31 cellular contexts compared by ENCODE assay signal in genomic region chr11:23398052-23398451, GRCh38.
"Had no signal": no experiment of that assay in that cellular context is flagged by ENCODE, and none has a peak within 500 bp of the region (broad histone marks: within the 10 kb centered on the region; RNA-seq: fewer than 3 reads in every experiment).

No MANE protein-coding gene starts in this region.

- H3K27ac ChIP-seq: pancreas, prostate gland, sigmoid colon, stomach, tibial artery had no signal

- H3K27ac Mint-ChIP-seq: activated CD4-positive, alpha-beta memory T cell treated with anti-CD3 and anti-CD28 coated beads, Interleukin-2, amount 10 ng/mL, durations not matched to agents 7 days and 5 days; activated CD4-positive, alpha-beta T cell treated with anti-CD3 and anti-CD28 coated beads, Interleukin-2, amount 10 ng/mL, durations not matched to agents 7 days and 5 days; activated naive CD4-positive, alpha-beta T cell treated with anti-CD3 and anti-CD28 coated beads, Interleukin-2, amount 50 U/mL, for 24 hours; activated naive CD8-positive, alpha-beta T cell treated with anti-CD3 and anti-CD28 coated beads, Interleukin-2, amount 50 U/mL, for 24 hours; activated T-helper 2 cell treated with anti-CD3 and anti-CD28 coated beads, Interferon-gamma antibody, Interleukin-2, Interleukin-4, amounts not matched to agents 10 μg/mL and 5 μg/mL and 100 μg/mL, durations not matched to agents 14 hours and 24 hours and 36 hours; immature natural killer cell; memory B cell; naive thymus-derived CD8-positive, alpha-beta T cell; stimulated activated naive B cell treated with anti-CD40 and anti-IgM and Interleukin-4, amounts not matched to agents 10 μg/mL and 1 μg/mL and 100 μg/mL, for 72 hours had no signal

- H3K9me3 ChIP-seq: pancreas, prostate gland, sigmoid colon, stomach, tibial artery had no signal

- H3K27me3 Mint-ChIP-seq: activated CD4-positive, alpha-beta memory T cell treated with anti-CD3 and anti-CD28 coated beads, Interleukin-2, amount 10 ng/mL, durations not matched to agents 7 days and 5 days; activated CD4-positive, alpha-beta T cell treated with anti-CD3 and anti-CD28 coated beads, Interleukin-2, amount 10 ng/mL, durations not matched to agents 7 days and 5 days; activated naive CD4-positive, alpha-beta T cell treated with anti-CD3 and anti-CD28 coated beads, Interleukin-2, amount 50 U/mL, for 24 hours; activated naive CD8-positive, alpha-beta T cell treated with anti-CD3 and anti-CD28 coated beads, Interleukin-2, amount 50 U/mL, for 24 hours; naive thymus-derived CD8-positive, alpha-beta T cell; stimulated activated naive B cell treated with anti-CD40 and anti-IgM and Interleukin-4, amounts not matched to agents 10 μg/mL and 1 μg/mL and 100 μg/mL, for 72 hours had no signal

- H3K27me3 ChIP-seq: pancreas, sigmoid colon, stomach, tibial artery had no signal

- ATAC-seq: activated naive CD8-positive, alpha-beta T cell treated with anti-CD3 and anti-CD28 coated beads, Interleukin-2, amount 50 U/mL, for 24 hours; esophagus mucosa; left colon; naive thymus-derived CD8-positive, alpha-beta T cell; pancreas; stimulated activated naive B cell treated with anti-CD40 and anti-IgM and Interleukin-4, amounts not matched to agents 10 μg/mL and 1 μg/mL and 100 μg/mL, for 72 hours had no signal

- H3K4me1 Mint-ChIP-seq: activated CD4-positive, alpha-beta memory T cell treated with anti-CD3 and anti-CD28 coated beads, Interleukin-2, amount 10 ng/mL, durations not matched to agents 7 days and 5 days; activated CD4-positive, alpha-beta T cell treated with anti-CD3 and anti-CD28 coated beads, Interleukin-2, amount 10 ng/mL, durations not matched to agents 7 days and 5 days; activated naive CD4-positive, alpha-beta T cell treated with anti-CD3 and anti-CD28 coated beads, Interleukin-2, amount 50 U/mL, for 24 hours; activated naive CD8-positive, alpha-beta T cell treated with anti-CD3 and anti-CD28 coated beads, Interleukin-2, amount 50 U/mL, for 24 hours; immature natural killer cell; memory B cell; naive thymus-derived CD8-positive, alpha-beta T cell; neural crest cell; stimulated activated naive B cell treated with anti-CD40 and anti-IgM and Interleukin-4, amounts not matched to agents 10 μg/mL and 1 μg/mL and 100 μg/mL, for 72 hours had no signal

- H3K4me3 Mint-ChIP-seq: activated CD4-positive, alpha-beta memory T cell treated with anti-CD3 and anti-CD28 coated beads, Interleukin-2, amount 10 ng/mL, durations not matched to agents 7 days and 5 days; activated CD4-positive, alpha-beta T cell treated with anti-CD3 and anti-CD28 coated beads, Interleukin-2, amount 10 ng/mL, durations not matched to agents 7 days and 5 days; activated naive CD4-positive, alpha-beta T cell treated with anti-CD3 and anti-CD28 coated beads, Interleukin-2, amount 50 U/mL, for 24 hours; activated naive CD8-positive, alpha-beta T cell treated with anti-CD3 and anti-CD28 coated beads, Interleukin-2, amount 50 U/mL, for 24 hours; immature natural killer cell; memory B cell; naive thymus-derived CD8-positive, alpha-beta T cell; neural crest cell; stimulated activated naive B cell treated with anti-CD40 and anti-IgM and Interleukin-4, amounts not matched to agents 10 μg/mL and 1 μg/mL and 100 μg/mL, for 72 hours had no signal

- H3K9me3 Mint-ChIP-seq: neural crest cell had no signal

- H3K36me3 Mint-ChIP-seq: activated naive CD4-positive, alpha-beta T cell treated with anti-CD3 and anti-CD28 coated beads, Interleukin-2, amount 50 U/mL, for 24 hours; immature natural killer cell; memory B cell; stimulated activated naive B cell treated with anti-CD40 and anti-IgM and Interleukin-4, amounts not matched to agents 10 μg/mL and 1 μg/mL and 100 μg/mL, for 72 hours had no signal

- DNase-seq: activated CD4-positive, alpha-beta memory T cell treated with anti-CD3 and anti-CD28 coated beads, Interleukin-2, amount 10 ng/mL, durations not matched to agents 7 days and 5 days; activated CD4-positive, alpha-beta T cell treated with anti-CD3 and anti-CD28 coated beads for 1 hour; activated CD4-positive, alpha-beta T cell treated with anti-CD3 and anti-CD28 coated beads, Interleukin-2, amount 10 ng/mL, durations not matched to agents 7 days and 5 days; activated naive CD8-positive, alpha-beta T cell treated with anti-CD3 and anti-CD28 coated beads, Interleukin-2, amount 50 U/mL, for 24 hours; activated T-cell treated with anti-CD3 and anti-CD28 coated beads, Interleukin-2, amount 50 U/mL, for 48 hours; amygdala; caudate nucleus; cortex of kidney; foreskin fibroblast; head of caudate nucleus; hippocampal formation; immature natural killer cell; kidney; left colon; naive thymus-derived CD8-positive, alpha-beta T cell; nucleus accumbens; pancreas; retina; sigmoid colon; small intestine; stimulated activated CD4-positive, alpha-beta T cell treated with anti-CD3 and anti-CD28 coated beads, Interleukin-4, amount 100 ng/mL, for 4 hours; stimulated activated CD8-positive, alpha-beta memory T cell treated with anti-CD3 and anti-CD28 coated beads, Interleukin-4, amount 100 ng/mL, for 48 hours; stimulated activated naive B cell treated with anti-CD40 and anti-IgM and Interleukin-4, amounts not matched to agents 10 μg/mL and 1 μg/mL and 100 μg/mL, for 72 hours; stomach; tibial artery had no signal

- H3K36me3 ChIP-seq: pancreas, prostate gland, sigmoid colon, stomach, tibial artery had no signal

- H3K4me3 ChIP-seq: pancreas, prostate gland, sigmoid colon, stomach, tibial artery had no signal

- H3K4me1 ChIP-seq: pancreas, prostate gland, sigmoid colon, stomach, tibial artery had no signal
